ENCODE assay signal across 1 cellular context in the genomic region with DNA sequence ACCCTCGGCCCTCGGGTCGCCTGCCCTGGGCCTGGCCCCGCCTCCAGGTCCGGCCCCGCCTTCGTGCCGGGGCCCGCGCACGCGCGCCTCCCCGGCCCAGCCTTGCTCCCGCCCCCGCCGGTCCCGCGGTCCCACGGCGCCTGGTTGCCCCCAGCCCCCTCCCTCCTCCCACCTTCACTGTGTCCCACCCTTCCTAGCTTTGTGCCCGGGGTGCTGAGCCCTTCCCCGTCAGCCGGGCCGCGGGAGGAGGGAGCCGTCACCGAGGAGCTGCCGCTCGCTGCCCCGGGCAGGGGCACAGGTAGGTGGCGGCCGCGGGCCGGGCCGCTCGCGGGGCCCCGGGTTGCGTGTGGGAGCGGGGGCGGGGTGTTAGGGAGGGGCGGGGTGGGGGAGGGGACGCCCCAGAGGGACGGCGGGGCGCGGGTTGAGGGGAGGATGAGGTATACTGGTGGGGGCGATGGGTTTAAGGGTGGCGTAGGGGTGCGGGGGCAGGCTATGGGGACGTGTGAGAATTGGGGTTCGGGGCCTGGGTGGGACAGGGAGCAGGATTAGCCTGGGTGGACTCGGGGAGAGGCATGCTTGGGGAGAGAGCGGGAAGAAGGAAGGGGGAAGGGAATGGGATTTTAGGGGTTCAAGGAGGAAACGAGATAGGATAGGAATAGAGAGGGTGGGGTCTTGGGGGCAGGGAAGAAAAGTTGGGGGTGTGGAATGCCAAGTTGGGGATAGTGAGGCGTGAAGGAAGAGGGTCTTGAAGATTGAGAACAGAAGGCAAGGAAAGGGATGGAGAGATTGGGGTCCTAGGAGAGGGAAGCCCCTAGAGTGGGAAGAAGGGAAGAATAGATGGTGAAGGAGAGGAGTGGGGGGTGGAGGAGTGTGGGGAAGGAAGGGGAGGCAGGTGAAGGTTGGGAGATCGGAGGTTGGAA.
TF ChIP-seq lines count a peak whose summit lies in the region.

Gene LRRC42 (plus strand): TSS at position 99 of the 920 bp plus-strand sequence. CDS start 5,650 bp downstream, outside the sequence.

TF ChIP-seq in K562, 482 proteins besides CTCF, POLR2A, EP300 and RAD21 (continued from another document and continues in another):
- TF ChIP-seq, protein P1, sequence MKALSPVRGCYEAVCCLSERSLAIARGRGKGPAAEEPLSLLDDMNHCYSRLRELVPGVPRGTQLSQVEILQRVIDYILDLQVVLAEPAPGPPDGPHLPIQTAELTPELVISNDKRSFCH (CRISPR knock-in tag; IDR thresholded peaks at IDR 0.05) = no peak
- TF ChIP-seq, protein P1 (tag; IDR thresholded peaks at IDR 0.05) = no peak
- TF ChIP-seq E2F3 (CRISPR knock-in tag; IDR thresholded peaks at IDR 0.05) = no peak
- peak; percentile 17; the same call in 1 of the 2 replicates for TF ChIP-seq EP400 (IDR thresholded peaks at IDR 0.05)
- TF ChIP-seq, protein P2, sequence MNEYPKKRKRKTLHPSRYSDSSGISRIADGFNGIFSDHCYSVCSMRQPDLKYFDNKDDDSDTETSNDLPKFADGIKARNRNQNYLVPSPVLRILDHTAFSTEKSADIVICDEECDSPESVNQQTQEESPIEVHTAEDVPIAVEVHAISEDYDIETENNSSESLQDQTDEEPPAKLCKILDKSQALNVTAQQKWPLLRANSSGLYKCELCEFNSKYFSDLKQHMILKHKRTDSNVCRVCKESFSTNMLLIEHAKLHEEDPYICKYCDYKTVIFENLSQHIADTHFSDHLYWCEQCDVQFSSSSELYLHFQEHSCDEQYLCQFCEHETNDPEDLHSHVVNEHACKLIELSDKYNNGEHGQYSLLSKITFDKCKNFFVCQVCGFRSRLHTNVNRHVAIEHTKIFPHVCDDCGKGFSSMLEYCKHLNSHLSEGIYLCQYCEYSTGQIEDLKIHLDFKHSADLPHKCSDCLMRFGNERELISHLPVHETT (CRISPR knock-in tag; conservative IDR thresholded peaks at IDR 0.05 in 1 of 2, IDR thresholded peaks at IDR 0.05 in 1 of 2) = no peak
- 0 out of 2 replicates have a peak, but pooled peaks have one; percentile 14 for TF ChIP-seq TSC22D4 (tag; IDR thresholded peaks at IDR 0.05)
- no peak for TF ChIP-seq HIVEP1 (CRISPR knock-in tag; IDR thresholded peaks at IDR 0.05)
- TF ChIP-seq ZNF766 (CRISPR knock-in tag; conservative IDR thresholded peaks at IDR 0.05) = peak; percentile 71
- TF ChIP-seq MEIS2 (IDR thresholded peaks at IDR 0.05; ENCODE audit: partially characterized antibody) = peak; percentile 71
- TF ChIP-seq EGR1 (conservative IDR thresholded peaks at IDR 0.05) = peak; percentile 85
- TF ChIP-seq, protein P3, sequence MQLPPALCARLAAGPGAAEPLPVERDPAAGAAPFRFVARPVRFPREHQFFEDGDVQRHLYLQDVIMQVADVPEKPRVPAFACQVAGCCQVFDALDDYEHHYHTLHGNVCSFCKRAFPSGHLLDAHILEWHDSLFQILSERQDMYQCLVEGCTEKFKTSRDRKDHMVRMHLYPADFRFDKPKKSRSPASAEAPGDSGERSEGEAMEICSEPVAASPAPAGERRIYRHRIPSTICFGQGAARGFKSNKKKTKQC (CRISPR knock-in tag; IDR thresholded peaks at IDR 0.05) = peak; percentile 63; the same call in 1 of the 2 replicates
- no peak for TF ChIP-seq ELK3 (CRISPR knock-in tag; IDR thresholded peaks at IDR 0.05)
- TF ChIP-seq DNMT1 (IDR thresholded peaks at IDR 0.05) = no peak
- TF ChIP-seq, protein P4, sequence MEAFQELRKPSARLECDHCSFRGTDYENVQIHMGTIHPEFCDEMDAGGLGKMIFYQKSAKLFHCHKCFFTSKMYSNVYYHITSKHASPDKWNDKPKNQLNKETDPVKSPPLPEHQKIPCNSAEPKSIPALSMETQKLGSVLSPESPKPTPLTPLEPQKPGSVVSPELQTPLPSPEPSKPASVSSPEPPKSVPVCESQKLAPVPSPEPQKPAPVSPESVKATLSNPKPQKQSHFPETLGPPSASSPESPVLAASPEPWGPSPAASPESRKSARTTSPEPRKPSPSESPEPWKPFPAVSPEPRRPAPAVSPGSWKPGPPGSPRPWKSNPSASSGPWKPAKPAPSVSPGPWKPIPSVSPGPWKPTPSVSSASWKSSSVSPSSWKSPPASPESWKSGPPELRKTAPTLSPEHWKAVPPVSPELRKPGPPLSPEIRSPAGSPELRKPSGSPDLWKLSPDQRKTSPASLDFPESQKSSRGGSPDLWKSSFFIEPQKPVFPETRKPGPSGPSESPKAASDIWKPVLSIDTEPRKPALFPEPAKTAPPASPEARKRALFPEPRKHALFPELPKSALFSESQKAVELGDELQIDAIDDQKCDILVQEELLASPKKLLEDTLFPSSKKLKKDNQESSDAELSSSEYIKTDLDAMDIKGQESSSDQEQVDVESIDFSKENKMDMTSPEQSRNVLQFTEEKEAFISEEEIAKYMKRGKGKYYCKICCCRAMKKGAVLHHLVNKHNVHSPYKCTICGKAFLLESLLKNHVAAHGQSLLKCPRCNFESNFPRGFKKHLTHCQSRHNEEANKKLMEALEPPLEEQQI (IDR thresholded peaks at IDR 0.05) = no peak
- TF ChIP-seq ASH1L (IDR thresholded peaks at IDR 0.05; ENCODE audit: borderline replicate concordance, low read depth, partially characterized antibody) = peak; percentile 48
- peak; percentile 80 for TF ChIP-seq POLR2G (IDR thresholded peaks at IDR 0.05; ENCODE audit: low read depth, low read length)
- TF ChIP-seq, protein P5, sequence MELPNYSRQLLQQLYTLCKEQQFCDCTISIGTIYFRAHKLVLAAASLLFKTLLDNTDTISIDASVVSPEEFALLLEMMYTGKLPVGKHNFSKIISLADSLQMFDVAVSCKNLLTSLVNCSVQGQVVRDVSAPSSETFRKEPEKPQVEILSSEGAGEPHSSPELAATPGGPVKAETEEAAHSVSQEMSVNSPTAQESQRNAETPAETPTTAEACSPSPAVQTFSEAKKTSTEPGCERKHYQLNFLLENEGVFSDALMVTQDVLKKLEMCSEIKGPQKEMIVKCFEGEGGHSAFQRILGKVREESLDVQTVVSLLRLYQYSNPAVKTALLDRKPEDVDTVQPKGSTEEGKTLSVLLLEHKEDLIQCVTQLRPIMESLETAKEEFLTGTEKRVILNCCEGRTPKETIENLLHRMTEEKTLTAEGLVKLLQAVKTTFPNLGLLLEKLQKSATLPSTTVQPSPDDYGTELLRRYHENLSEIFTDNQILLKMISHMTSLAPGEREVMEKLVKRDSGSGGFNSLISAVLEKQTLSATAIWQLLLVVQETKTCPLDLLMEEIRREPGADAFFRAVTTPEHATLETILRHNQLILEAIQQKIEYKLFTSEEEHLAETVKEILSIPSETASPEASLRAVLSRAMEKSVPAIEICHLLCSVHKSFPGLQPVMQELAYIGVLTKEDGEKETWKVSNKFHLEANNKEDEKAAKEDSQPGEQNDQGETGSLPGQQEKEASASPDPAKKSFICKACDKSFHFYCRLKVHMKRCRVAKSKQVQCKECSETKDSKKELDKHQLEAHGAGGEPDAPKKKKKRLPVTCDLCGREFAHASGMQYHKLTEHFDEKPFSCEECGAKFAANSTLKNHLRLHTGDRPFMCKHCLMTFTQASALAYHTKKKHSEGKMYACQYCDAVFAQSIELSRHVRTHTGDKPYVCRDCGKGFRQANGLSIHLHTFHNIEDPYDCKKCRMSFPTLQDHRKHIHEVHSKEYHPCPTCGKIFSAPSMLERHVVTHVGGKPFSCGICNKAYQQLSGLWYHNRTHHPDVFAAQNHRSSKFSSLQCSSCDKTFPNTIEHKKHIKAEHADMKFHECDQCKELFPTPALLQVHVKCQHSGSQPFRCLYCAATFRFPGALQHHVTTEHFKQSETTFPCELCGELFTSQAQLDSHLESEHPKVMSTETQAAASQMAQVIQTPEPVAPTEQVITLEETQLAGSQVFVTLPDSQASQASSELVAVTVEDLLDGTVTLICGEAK (IDR thresholded peaks at IDR 0.05) = peak; percentile 65; the same call in 1 of the 2 replicates
- TF ChIP-seq, protein P5 (CRISPR knock-in tag; IDR thresholded peaks at IDR 0.05) = no peak
- TF ChIP-seq, protein P6, sequence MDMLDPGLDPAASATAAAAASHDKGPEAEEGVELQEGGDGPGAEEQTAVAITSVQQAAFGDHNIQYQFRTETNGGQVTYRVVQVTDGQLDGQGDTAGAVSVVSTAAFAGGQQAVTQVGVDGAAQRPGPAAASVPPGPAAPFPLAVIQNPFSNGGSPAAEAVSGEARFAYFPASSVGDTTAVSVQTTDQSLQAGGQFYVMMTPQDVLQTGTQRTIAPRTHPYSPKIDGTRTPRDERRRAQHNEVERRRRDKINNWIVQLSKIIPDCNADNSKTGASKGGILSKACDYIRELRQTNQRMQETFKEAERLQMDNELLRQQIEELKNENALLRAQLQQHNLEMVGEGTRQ (CRISPR knock-in tag; IDR thresholded peaks at IDR 0.05) = no peak
- TF ChIP-seq CBX5 (IDR thresholded peaks at IDR 0.05; ENCODE audit: borderline replicate concordance, low read depth) = no peak
- TF ChIP-seq ZNF444 (CRISPR knock-in tag; IDR thresholded peaks at IDR 0.05) = peak; percentile 82; the same call in 1 of the 2 replicates
- TF ChIP-seq ZBTB8A (IDR thresholded peaks at IDR 0.05; ENCODE audit: partially characterized antibody) = no peak
- TF ChIP-seq MAX (CRISPR knock-in tag; IDR thresholded peaks at IDR 0.05) = no peak
- TF ChIP-seq PHF21A (IDR thresholded peaks at IDR 0.05; ENCODE audit: borderline replicate concordance, low read depth) = no peak
- no peak for TF ChIP-seq RBM15 (IDR thresholded peaks at IDR 0.05; ENCODE audit: insufficient read depth, low read length)
- TF ChIP-seq HLTF (IDR thresholded peaks at IDR 0.05) = peak; percentile 68; the same call in 1 of the 2 replicates
- no peak for TF ChIP-seq MTA2 (IDR thresholded peaks at IDR 0.05; ENCODE audit: low read depth)
- no peak; the same call in 1 of the 2 replicates for TF ChIP-seq PHB2 (IDR thresholded peaks at IDR 0.05; ENCODE audit: low read depth)
- TF ChIP-seq, protein P7, sequence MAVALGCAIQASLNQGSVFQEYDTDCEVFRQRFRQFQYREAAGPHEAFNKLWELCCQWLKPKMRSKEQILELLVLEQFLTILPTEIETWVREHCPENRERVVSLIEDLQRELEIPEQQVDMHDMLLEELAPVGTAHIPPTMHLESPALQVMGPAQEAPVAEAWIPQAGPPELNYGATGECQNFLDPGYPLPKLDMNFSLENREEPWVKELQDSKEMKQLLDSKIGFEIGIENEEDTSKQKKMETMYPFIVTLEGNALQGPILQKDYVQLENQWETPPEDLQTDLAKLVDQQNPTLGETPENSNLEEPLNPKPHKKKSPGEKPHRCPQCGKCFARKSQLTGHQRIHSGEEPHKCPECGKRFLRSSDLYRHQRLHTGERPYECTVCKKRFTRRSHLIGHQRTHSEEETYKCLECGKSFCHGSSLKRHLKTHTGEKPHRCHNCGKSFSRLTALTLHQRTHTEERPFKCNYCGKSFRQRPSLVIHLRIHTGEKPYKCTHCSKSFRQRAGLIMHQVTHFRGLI (CRISPR knock-in tag; IDR thresholded peaks at IDR 0.05) = no peak
- TF ChIP-seq PCBP1 (IDR thresholded peaks at IDR 0.05; ENCODE audit: low read depth, low read length, poor library complexity, severe bottlenecking) = peak; percentile 65
- TF ChIP-seq, protein P8, sequence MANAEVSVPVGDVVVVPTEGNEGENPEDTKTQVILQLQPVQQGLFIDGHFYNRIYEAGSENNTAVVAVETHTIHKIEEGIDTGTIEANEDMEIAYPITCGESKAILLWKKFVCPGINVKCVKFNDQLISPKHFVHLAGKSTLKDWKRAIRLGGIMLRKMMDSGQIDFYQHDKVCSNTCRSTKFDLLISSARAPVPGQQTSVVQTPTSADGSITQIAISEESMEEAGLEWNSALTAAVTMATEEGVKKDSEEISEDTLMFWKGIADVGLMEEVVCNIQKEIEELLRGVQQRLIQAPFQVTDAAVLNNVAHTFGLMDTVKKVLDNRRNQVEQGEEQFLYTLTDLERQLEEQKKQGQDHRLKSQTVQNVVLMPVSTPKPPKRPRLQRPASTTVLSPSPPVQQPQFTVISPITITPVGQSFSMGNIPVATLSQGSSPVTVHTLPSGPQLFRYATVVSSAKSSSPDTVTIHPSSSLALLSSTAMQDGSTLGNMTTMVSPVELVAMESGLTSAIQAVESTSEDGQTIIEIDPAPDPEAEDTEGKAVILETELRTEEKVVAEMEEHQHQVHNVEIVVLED (CRISPR knock-in tag; IDR thresholded peaks at IDR 0.05) = no peak
- no peak for TF ChIP-seq RBM39 (optimal IDR thresholded peaks at IDR 0.05; ENCODE audit: low read depth, low read length)
- no peak for TF ChIP-seq PRMT5 (CRISPR knock-in tag; IDR thresholded peaks at IDR 0.05)
- TF ChIP-seq POU5F1 (IDR thresholded peaks at IDR 0.05; ENCODE audit: borderline replicate concordance, low read depth, low read length, partially characterized antibody) = no peak
- peak; percentile 23 for TF ChIP-seq KDM5B (IDR thresholded peaks at IDR 0.05; ENCODE audit: insufficient replicate concordance, low read depth, low read length)
- no peak for TF ChIP-seq POLR3A (IDR thresholded peaks at IDR 0.05; ENCODE audit: borderline replicate concordance, extremely low read depth, insufficient read depth, insufficient read length)
- no peak for TF ChIP-seq SRF (CRISPR knock-in tag; IDR thresholded peaks at IDR 0.05)
